Comparison of ENCODE assay signal across 8 cellular contexts in genomic region chr2:37558622-37559021, GRCh38.
DNase-seq lines count a peak whose midpoint lies in the region; ATAC-seq and TF ChIP-seq lines count a peak whose summit lies in the region.

No MANE protein-coding gene starts in this region.

- peaks cover 19 to 36% (median 32%) of the 10 kb centered on the region in 3 donors for H3K4me1 Mint-ChIP-seq in IgD-negative memory B cell

- H3K9me3 ChIP-seq in left lung: no peaks in the 10 kb centered on the region

- H3K27ac ChIP-seq in left lung: no peak overlapping the region

- no peaks in the 10 kb centered on the region for H3K36me3 Mint-ChIP-seq in IgD-negative memory B cell

- H3K27ac Mint-ChIP-seq in IgD-negative memory B cell: peak overlapping the region; percentile 1 to 59 (median 38)

- peaks cover 0 to 1% (median 0%) of the 10 kb centered on the region in 3 donors for H3K9me3 Mint-ChIP-seq in IgD-negative memory B cell

- ATAC-seq in GM18508 (IDR thresholded peaks at IDR 0.05; ENCODE audit: insufficient read depth, unreplicated experiment): peak; percentile 45
- ATAC-seq in GM21619 (IDR thresholded peaks at IDR 0.05; ENCODE audit: unreplicated experiment): peak; percentile 64
- ATAC-seq in left lung: peak; percentile 57

- no peaks in the 10 kb centered on the region for H3K36me3 ChIP-seq in left lung

- H3K27me3 Mint-ChIP-seq in IgD-negative memory B cell: no peaks in the 10 kb centered on the region

- no peaks in the 10 kb centered on the region for H3K27me3 ChIP-seq in left lung

- intact Hi-C loops in left lung (cut with DNase I): no loop called here

- peak overlapping the region in 2 of 4 donors; percentile 67 to 79 for H3K4me3 Mint-ChIP-seq in IgD-negative memory B cell

- H3K4me1 ChIP-seq in left lung: peaks cover 0 to 40% of the 10 kb centered on the region in 2 donors

- no peak overlapping the region for H3K4me3 ChIP-seq in left lung
- no peak overlapping the region for H3K4me3 ChIP-seq in foreskin fibroblast (ENCODE audit: low read depth in 1 of 2, low read length in 2 of 2)

- DNase-seq in left lung (peak in 1 of 2 donors; percentile 46), putamen (ENCODE audit: low spot score) (no peak), foreskin fibroblast (no peak), T-helper 9 cell (no peak)
- no peak for DNase-seq in activated CD4-positive, CD25-positive, alpha-beta regulatory T cell (lab: John Stamatoyannopoulos, UW)

- no peak for TF ChIP-seq CTCF in left lung (IDR thresholded peaks at IDR 0.05)
- TF ChIP-seq CTCF in foreskin fibroblast (IDR thresholded peaks at IDR 0.05; ENCODE audit: low read depth, low read length): no peak
